In the genomic region with DNA sequence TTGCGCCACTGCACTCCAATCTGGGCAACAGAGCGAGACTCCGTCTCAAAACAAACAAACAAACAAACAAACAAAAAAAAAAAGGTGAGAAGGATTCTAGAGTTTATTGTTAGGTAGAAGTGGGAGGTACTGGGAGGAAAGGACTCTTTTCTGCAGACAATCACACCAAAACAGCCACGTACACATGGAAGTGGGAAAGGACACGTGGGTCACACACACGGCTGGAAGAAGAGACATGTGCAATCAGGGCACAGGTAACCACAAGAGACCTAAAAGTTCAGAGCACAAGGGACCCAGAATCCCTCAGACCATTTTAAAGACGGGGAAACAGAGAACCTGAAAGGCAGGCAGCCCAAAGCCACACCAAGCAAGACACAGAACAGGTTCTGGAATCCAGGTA, we compare ENCODE assay signal across 26 cellular contexts. TPM values are rescaled to one million over a fixed set of nuclear protein-coding genes. Genes with fewer than 3 reads are reported as not detected.
A peak's percentile ranks its signal among the peaks of the same experiment; 100 is the strongest.
DNase-seq lines count a peak whose midpoint lies in the region; ATAC-seq and TF ChIP-seq lines count a peak whose summit lies in the region.
"Had no signal": no experiment of that assay in that cellular context is flagged by ENCODE, and none has a peak within 500 bp of the region (broad histone marks: within the 10 kb centered on the region; RNA-seq: fewer than 3 reads in every experiment).

No MANE protein-coding gene starts in this region.

- no peaks in the 10 kb centered on the region for H3K9me3 ChIP-seq in SU-DHL-6 (ENCODE audit: insufficient read depth, low read length)
- H3K9me3 ChIP-seq: SK-N-SH, spleen, tibial artery had no signal

- peak overlapping the region; percentile 95 for H3K27ac ChIP-seq in SU-DHL-6 (ENCODE audit: low read depth, low read length)
- H3K27ac ChIP-seq: epithelial cell of prostate, tibial artery, VCaP had no signal

- peaks cover 10% of the 10 kb centered on the region for H3K36me3 Mint-ChIP-seq in natural killer cell
- H3K36me3 Mint-ChIP-seq in natural killer cell treated with Interleukin-12 subunit alpha and Interleukin-12 subunit beta and Interleukin-15 and Interleukin-18, amount 100 ng/mL, for 72 hours, result no peaks in the 10 kb centered on the region
- H3K36me3 Mint-ChIP-seq in memory B cell, result peaks cover 3% of the 10 kb centered on the region

- H3K27ac Mint-ChIP-seq in natural killer cell, result peak overlapping the region; percentile 90 to 91
- peak overlapping the region in 1 of 2 donors; percentile 86 for H3K27ac Mint-ChIP-seq in natural killer cell treated with Interleukin-12 subunit alpha and Interleukin-12 subunit beta and Interleukin-15 and Interleukin-18, amount 100 ng/mL, for 72 hours
- H3K27ac Mint-ChIP-seq in memory B cell, result peak overlapping the region; percentile 45
- H3K27ac Mint-ChIP-seq: activated T-cell treated with anti-CD3 and anti-CD28 coated beads, Interleukin-2, amount 50 U/mL, for 72 hours had no signal

- intact Hi-C loops in natural killer cell (cut with micrococcal nuclease), result loop anchor here (5.0 kb wide), 1 partner anchor 33 kb away; no protein-coding TSS in a partner anchor

- H3K9me3 Mint-ChIP-seq in natural killer cell (no peaks in the 10 kb centered on the region), memory B cell (no peaks in the 10 kb centered on the region)
- H3K9me3 Mint-ChIP-seq in natural killer cell treated with Interleukin-12 subunit alpha and Interleukin-12 subunit beta and Interleukin-15 and Interleukin-18, amount 100 ng/mL, for 72 hours, result no peaks in the 10 kb centered on the region
- H3K9me3 Mint-ChIP-seq: activated T-cell treated with anti-CD3 and anti-CD28 coated beads, Interleukin-2, amount 50 U/mL, for 72 hours; T-helper 2 cell treated with Interferon-gamma antibody and Interleukin-4, amounts not matched to agents 5 μg/mL and 100 μg/mL, for 36 hours had no signal

- ATAC-seq in natural killer cell, result no peak
- ATAC-seq in natural killer cell treated with Interleukin-12 subunit alpha and Interleukin-12 subunit beta and Interleukin-15 and Interleukin-18, amount 100 ng/mL, for 72 hours, result no peak
- no peak for ATAC-seq in memory B cell (ENCODE audit: low read depth)
- ATAC-seq: activated T-cell treated with anti-CD3 and anti-CD28 coated beads, Interleukin-2, amount 50 U/mL, for 72 hours; right cardiac atrium; Right ventricle myocardium inferior had no signal

- TF ChIP-seq CTCF in natural killer cell (IDR thresholded peaks at IDR 0.05) (no peak), SU-DHL-6 (IDR thresholded peaks at IDR 0.05; ENCODE audit: insufficient read depth, low read length, poor library complexity, severe bottlenecking) (no peak)

- H3K9ac ChIP-seq in SU-DHL-6 (ENCODE audit: low read length), result no peak overlapping the region
- H3K9ac ChIP-seq: SK-N-SH had no signal

- no peak overlapping the region for H3K4me3 ChIP-seq in SU-DHL-6 (ENCODE audit: insufficient read depth, low read length, poor library complexity, severe bottlenecking)
- H3K4me3 ChIP-seq: tibial artery had no signal

- peaks cover 63 to 77% of the 10 kb centered on the region in 2 donors for H3K4me1 Mint-ChIP-seq in natural killer cell
- peaks cover 41 to 54% of the 10 kb centered on the region in 2 donors for H3K4me1 Mint-ChIP-seq in natural killer cell treated with Interleukin-12 subunit alpha and Interleukin-12 subunit beta and Interleukin-15 and Interleukin-18, amount 100 ng/mL, for 72 hours (ENCODE audit: low read depth in 2 of 2)
- H3K4me1 Mint-ChIP-seq in memory B cell, result peaks cover 29% of the 10 kb centered on the region

- H3K4me3 Mint-ChIP-seq in natural killer cell (no peak overlapping the region), memory B cell (no peak overlapping the region)
- no peak overlapping the region for H3K4me3 Mint-ChIP-seq in natural killer cell treated with Interleukin-12 subunit alpha and Interleukin-12 subunit beta and Interleukin-15 and Interleukin-18, amount 100 ng/mL, for 72 hours

- no peaks in the 10 kb centered on the region for H3K9me2 ChIP-seq in SU-DHL-6 (replicated peaks; ENCODE audit: insufficient read depth, low read length)
- H3K9me2 ChIP-seq: SK-N-SH had no signal

- H3K27me3 ChIP-seq in SU-DHL-6 (ENCODE audit: low read length), result no peaks in the 10 kb centered on the region
- H3K27me3 ChIP-seq: spleen, tibial artery had no signal

- peaks cover 4% of the 10 kb centered on the region; the same call in 1 of the 2 replicates for H3K36me3 ChIP-seq in SU-DHL-6 (ENCODE audit: low read length)

- H3K79me2 ChIP-seq in SU-DHL-6 (ENCODE audit: insufficient read depth, low read length), result peaks cover 34% of the 10 kb centered on the region

- H3K27me3 Mint-ChIP-seq in natural killer cell (ENCODE audit: low read depth in 2 of 2), result no peaks in the 10 kb centered on the region
- no peaks in the 10 kb centered on the region for H3K27me3 Mint-ChIP-seq in natural killer cell treated with Interleukin-12 subunit alpha and Interleukin-12 subunit beta and Interleukin-15 and Interleukin-18, amount 100 ng/mL, for 72 hours
- no peaks in the 10 kb centered on the region for H3K27me3 Mint-ChIP-seq in memory B cell

- no peaks in the 10 kb centered on the region for H4K20me1 ChIP-seq in SU-DHL-6 (ENCODE audit: low read depth, low read length)

- H3K4me2 ChIP-seq in SU-DHL-6 (ENCODE audit: low read depth, low read length, poor library complexity, severe bottlenecking), result no peak overlapping the region
- H3K4me2 ChIP-seq: SK-N-SH had no signal

- DNase-seq in natural killer cell (no peak), memory B cell (ENCODE audit: low spot score in 2 of 2) (no peak), T-helper 9 cell (no peak), NCI-H187 (lab: John Stamatoyannopoulos, UW) (no peak)
- no peak for DNase-seq in natural killer cell treated with Interleukin-12 subunit alpha and Interleukin-12 subunit beta and Interleukin-15 and Interleukin-18, amount 100 ng/mL, for 72 hours (ENCODE audit: low spot score)
- no peak for DNase-seq in stimulated activated CD4-positive, alpha-beta T cell treated with anti-CD3 and anti-CD28 coated beads, Interleukin-4, amount 100 ng/mL, for 1 hour
- DNase-seq: activated CD4-positive, alpha-beta T cell treated with anti-CD3 and anti-CD28 coated beads for 4 hours; activated naive CD4-positive, alpha-beta T cell treated with Interleukin-2 at 50 U/mL for 16 hours; activated T-cell treated with anti-CD3 and anti-CD28 coated beads, Interleukin-2, amount 50 U/mL, for 72 hours; effector CD4-positive, alpha-beta T cell; hypothalamus; mesenchymal stem cell; NCI-H1436; NCI-H2081 treated with DMSO at 0.1 percent for 48 hours; NCI-H2227 treated with DMSO at 0.1 percent for 48 hours; NCI-H69; right cardiac atrium; SK-N-SH; spleen; stimulated activated CD4-positive, alpha-beta T cell treated with anti-CD3 and anti-CD28 coated beads, Interleukin-2, amount 100 ng/mL, for 24 hours had no signal

- peaks cover 30% of the 10 kb centered on the region for H3F3A ChIP-seq in SU-DHL-6 (ENCODE audit: insufficient read depth)

- no peak overlapping the region for H2AFZ ChIP-seq in SU-DHL-6 (ENCODE audit: low read depth, low read length, severe bottlenecking)

RNA-seq across cellular contexts. Expression of gene XYLT1, which starts 20.5 kb away (rescaled TPM):
- 10 to 100 TPM; 40.9 to 55.5 (median 43.8) TPM for total RNA-seq in natural killer cell
- total RNA-seq in natural killer cell treated with Interleukin-12 subunit alpha and Interleukin-12 subunit beta and Interleukin-15 and Interleukin-18, amount 100 ng/mL, for 72 hours, result 10 to 100 TPM; 26.4 to 41.9 TPM
